1 cellular context compared by ENCODE assay signal in the genomic region with DNA sequence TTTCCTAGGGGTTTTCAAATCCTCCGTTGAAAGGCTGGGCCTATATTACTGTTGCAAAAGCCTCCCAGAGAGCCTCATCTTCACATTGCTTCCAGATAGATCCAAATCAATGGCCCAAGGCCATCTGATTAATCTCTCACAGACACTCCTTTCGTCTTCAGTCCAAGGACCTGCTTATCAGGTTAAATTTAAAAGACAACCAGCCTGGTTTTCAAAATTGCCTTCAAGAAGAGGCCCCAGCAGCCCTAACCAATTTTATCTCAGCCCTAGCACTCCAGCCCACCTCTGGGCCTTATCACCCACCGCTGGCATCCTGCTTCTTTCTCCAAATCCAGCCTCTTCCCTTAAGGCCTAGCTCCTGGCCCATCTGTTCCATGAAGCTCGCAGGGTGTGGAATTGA.
TF ChIP-seq lines count a peak whose summit lies in the region.

No MANE protein-coding gene starts in this region.

TF ChIP-seq in K562, 482 proteins besides CTCF, POLR2A, EP300 and RAD21 (continued from another document and continues in another):
- TF ChIP-seq NBN (IDR thresholded peaks at IDR 0.05; ENCODE audit: low read depth) = no peak
- TF ChIP-seq ETV1 (tag; conservative IDR thresholded peaks at IDR 0.05; ENCODE audit: low read depth) = no peak
- TF ChIP-seq HSF4 (CRISPR knock-in tag; IDR thresholded peaks at IDR 0.05; ENCODE audit: borderline replicate concordance) = no peak
- TF ChIP-seq, protein P1, sequence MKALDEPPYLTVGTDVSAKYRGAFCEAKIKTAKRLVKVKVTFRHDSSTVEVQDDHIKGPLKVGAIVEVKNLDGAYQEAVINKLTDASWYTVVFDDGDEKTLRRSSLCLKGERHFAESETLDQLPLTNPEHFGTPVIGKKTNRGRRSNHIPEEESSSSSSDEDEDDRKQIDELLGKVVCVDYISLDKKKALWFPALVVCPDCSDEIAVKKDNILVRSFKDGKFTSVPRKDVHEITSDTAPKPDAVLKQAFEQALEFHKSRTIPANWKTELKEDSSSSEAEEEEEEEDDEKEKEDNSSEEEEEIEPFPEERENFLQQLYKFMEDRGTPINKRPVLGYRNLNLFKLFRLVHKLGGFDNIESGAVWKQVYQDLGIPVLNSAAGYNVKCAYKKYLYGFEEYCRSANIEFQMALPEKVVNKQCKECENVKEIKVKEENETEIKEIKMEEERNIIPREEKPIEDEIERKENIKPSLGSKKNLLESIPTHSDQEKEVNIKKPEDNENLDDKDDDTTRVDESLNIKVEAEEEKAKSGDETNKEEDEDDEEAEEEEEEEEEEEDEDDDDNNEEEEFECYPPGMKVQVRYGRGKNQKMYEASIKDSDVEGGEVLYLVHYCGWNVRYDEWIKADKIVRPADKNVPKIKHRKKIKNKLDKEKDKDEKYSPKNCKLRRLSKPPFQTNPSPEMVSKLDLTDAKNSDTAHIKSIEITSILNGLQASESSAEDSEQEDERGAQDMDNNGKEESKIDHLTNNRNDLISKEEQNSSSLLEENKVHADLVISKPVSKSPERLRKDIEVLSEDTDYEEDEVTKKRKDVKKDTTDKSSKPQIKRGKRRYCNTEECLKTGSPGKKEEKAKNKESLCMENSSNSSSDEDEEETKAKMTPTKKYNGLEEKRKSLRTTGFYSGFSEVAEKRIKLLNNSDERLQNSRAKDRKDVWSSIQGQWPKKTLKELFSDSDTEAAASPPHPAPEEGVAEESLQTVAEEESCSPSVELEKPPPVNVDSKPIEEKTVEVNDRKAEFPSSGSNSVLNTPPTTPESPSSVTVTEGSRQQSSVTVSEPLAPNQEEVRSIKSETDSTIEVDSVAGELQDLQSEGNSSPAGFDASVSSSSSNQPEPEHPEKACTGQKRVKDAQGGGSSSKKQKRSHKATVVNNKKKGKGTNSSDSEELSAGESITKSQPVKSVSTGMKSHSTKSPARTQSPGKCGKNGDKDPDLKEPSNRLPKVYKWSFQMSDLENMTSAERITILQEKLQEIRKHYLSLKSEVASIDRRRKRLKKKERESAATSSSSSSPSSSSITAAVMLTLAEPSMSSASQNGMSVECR (CRISPR knock-in tag; IDR thresholded peaks at IDR 0.05) = no peak
- TF ChIP-seq, protein P2, sequence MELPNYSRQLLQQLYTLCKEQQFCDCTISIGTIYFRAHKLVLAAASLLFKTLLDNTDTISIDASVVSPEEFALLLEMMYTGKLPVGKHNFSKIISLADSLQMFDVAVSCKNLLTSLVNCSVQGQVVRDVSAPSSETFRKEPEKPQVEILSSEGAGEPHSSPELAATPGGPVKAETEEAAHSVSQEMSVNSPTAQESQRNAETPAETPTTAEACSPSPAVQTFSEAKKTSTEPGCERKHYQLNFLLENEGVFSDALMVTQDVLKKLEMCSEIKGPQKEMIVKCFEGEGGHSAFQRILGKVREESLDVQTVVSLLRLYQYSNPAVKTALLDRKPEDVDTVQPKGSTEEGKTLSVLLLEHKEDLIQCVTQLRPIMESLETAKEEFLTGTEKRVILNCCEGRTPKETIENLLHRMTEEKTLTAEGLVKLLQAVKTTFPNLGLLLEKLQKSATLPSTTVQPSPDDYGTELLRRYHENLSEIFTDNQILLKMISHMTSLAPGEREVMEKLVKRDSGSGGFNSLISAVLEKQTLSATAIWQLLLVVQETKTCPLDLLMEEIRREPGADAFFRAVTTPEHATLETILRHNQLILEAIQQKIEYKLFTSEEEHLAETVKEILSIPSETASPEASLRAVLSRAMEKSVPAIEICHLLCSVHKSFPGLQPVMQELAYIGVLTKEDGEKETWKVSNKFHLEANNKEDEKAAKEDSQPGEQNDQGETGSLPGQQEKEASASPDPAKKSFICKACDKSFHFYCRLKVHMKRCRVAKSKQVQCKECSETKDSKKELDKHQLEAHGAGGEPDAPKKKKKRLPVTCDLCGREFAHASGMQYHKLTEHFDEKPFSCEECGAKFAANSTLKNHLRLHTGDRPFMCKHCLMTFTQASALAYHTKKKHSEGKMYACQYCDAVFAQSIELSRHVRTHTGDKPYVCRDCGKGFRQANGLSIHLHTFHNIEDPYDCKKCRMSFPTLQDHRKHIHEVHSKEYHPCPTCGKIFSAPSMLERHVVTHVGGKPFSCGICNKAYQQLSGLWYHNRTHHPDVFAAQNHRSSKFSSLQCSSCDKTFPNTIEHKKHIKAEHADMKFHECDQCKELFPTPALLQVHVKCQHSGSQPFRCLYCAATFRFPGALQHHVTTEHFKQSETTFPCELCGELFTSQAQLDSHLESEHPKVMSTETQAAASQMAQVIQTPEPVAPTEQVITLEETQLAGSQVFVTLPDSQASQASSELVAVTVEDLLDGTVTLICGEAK (IDR thresholded peaks at IDR 0.05) = no peak
- TF ChIP-seq, protein P2 (CRISPR knock-in tag; IDR thresholded peaks at IDR 0.05) = no peak
- TF ChIP-seq HDAC3 (IDR thresholded peaks at IDR 0.05; ENCODE audit: borderline replicate concordance, partially characterized antibody) = no peak
- TF ChIP-seq NCOR1 (IDR thresholded peaks at IDR 0.05) = peak; percentile 88
- peak; percentile 40; the same call in 1 of the 2 replicates for TF ChIP-seq MYC (IDR thresholded peaks at IDR 0.05; ENCODE audit: low read depth, low read length)
- no peak for TF ChIP-seq MYC (CRISPR knock-in tag; IDR thresholded peaks at IDR 0.05; ENCODE audit: borderline replicate concordance, low read depth)
- TF ChIP-seq STAT5B (CRISPR knock-in tag; IDR thresholded peaks at IDR 0.05) = no peak
- peak; percentile 93 for TF ChIP-seq ARID1B (IDR thresholded peaks at IDR 0.05)
- TF ChIP-seq BACH1 (tag; IDR thresholded peaks at IDR 0.05) = no peak
- no peak for TF ChIP-seq KAT8 (IDR thresholded peaks at IDR 0.05; ENCODE audit: low read depth)
- TF ChIP-seq, protein P3, sequence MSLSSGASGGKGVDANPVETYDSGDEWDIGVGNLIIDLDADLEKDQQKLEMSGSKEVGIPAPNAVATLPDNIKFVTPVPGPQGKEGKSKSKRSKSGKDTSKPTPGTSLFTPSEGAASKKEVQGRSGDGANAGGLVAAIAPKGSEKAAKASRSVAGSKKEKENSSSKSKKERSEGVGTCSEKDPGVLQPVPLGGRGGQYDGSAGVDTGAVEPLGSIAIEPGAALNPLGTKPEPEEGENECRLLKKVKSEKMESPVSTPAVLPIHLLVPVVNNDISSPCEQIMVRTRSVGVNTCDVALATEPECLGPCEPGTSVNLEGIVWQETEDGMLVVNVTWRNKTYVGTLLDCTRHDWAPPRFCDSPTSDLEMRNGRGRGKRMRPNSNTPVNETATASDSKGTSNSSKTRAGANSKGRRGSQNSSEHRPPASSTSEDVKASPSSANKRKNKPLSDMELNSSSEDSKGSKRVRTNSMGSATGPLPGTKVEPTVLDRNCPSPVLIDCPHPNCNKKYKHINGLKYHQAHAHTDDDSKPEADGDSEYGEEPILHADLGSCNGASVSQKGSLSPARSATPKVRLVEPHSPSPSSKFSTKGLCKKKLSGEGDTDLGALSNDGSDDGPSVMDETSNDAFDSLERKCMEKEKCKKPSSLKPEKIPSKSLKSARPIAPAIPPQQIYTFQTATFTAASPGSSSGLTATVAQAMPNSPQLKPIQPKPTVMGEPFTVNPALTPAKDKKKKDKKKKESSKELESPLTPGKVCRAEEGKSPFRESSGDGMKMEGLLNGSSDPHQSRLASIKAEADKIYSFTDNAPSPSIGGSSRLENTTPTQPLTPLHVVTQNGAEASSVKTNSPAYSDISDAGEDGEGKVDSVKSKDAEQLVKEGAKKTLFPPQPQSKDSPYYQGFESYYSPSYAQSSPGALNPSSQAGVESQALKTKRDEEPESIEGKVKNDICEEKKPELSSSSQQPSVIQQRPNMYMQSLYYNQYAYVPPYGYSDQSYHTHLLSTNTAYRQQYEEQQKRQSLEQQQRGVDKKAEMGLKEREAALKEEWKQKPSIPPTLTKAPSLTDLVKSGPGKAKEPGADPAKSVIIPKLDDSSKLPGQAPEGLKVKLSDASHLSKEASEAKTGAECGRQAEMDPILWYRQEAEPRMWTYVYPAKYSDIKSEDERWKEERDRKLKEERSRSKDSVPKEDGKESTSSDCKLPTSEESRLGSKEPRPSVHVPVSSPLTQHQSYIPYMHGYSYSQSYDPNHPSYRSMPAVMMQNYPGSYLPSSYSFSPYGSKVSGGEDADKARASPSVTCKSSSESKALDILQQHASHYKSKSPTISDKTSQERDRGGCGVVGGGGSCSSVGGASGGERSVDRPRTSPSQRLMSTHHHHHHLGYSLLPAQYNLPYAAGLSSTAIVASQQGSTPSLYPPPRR (CRISPR knock-in tag; IDR thresholded peaks at IDR 0.05; ENCODE audit: borderline replicate concordance) = no peak
- peak in 1 of 2 experiments; percentile 90; a peak in 3 of 4 replicates for TF ChIP-seq RCOR1 (IDR thresholded peaks at IDR 0.05; ENCODE audit: borderline replicate concordance in 1 of 2, low read depth in 2 of 2, low read length in 2 of 2)
- TF ChIP-seq OTX1 (CRISPR knock-in tag; IDR thresholded peaks at IDR 0.05) = no peak
- TF ChIP-seq CAMTA2 (CRISPR knock-in tag; conservative IDR thresholded peaks at IDR 0.05) = no peak
- no peak for TF ChIP-seq ZNF551 (CRISPR knock-in tag; IDR thresholded peaks at IDR 0.05)
- TF ChIP-seq GABPA (tag; conservative IDR thresholded peaks at IDR 0.05; ENCODE audit: low read depth) = no peak
- TF ChIP-seq ZNF717 (CRISPR knock-in tag; IDR thresholded peaks at IDR 0.05) = no peak
- TF ChIP-seq NFIX (CRISPR knock-in tag; IDR thresholded peaks at IDR 0.05; ENCODE audit: low read depth) = no peak
- TF ChIP-seq, protein P4, sequence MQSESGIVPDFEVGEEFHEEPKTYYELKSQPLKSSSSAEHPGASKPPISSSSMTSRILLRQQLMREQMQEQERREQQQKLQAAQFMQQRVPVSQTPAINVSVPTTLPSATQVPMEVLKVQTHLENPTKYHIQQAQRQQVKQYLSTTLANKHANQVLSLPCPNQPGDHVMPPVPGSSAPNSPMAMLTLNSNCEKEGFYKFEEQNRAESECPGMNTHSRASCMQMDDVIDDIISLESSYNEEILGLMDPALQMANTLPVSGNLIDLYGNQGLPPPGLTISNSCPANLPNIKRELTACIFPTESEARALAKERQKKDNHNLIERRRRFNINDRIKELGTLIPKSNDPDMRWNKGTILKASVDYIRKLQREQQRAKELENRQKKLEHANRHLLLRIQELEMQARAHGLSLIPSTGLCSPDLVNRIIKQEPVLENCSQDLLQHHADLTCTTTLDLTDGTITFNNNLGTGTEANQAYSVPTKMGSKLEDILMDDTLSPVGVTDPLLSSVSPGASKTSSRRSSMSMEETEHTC (IDR thresholded peaks at IDR 0.05) = no peak
- TF ChIP-seq MECOM (CRISPR knock-in tag; IDR thresholded peaks at IDR 0.05) = peak; percentile 67
- TF ChIP-seq HDAC1 (IDR thresholded peaks at IDR 0.05) = 0 out of 4 replicates have a peak, but pooled peaks of 1 of the 2 experiments have one; percentile 38
- TF ChIP-seq, protein P5, sequence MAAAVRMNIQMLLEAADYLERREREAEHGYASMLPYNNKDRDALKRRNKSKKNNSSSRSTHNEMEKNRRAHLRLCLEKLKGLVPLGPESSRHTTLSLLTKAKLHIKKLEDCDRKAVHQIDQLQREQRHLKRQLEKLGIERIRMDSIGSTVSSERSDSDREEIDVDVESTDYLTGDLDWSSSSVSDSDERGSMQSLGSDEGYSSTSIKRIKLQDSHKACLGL (CRISPR knock-in tag; IDR thresholded peaks at IDR 0.05; ENCODE audit: borderline replicate concordance, poor library complexity, severe bottlenecking) = no peak
- TF ChIP-seq E2F3 (CRISPR knock-in tag; IDR thresholded peaks at IDR 0.05) = no peak
- no peak for TF ChIP-seq HNRNPUL1 (IDR thresholded peaks at IDR 0.05; ENCODE audit: low read length)
- no peak for TF ChIP-seq IFI16 (CRISPR knock-in tag; IDR thresholded peaks at IDR 0.05)
- TF ChIP-seq, protein P6, sequence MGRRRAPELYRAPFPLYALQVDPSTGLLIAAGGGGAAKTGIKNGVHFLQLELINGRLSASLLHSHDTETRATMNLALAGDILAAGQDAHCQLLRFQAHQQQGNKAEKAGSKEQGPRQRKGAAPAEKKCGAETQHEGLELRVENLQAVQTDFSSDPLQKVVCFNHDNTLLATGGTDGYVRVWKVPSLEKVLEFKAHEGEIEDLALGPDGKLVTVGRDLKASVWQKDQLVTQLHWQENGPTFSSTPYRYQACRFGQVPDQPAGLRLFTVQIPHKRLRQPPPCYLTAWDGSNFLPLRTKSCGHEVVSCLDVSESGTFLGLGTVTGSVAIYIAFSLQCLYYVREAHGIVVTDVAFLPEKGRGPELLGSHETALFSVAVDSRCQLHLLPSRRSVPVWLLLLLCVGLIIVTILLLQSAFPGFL (CRISPR knock-in tag; IDR thresholded peaks at IDR 0.05) = 0 out of 2 replicates have a peak, but pooled peaks have one; percentile 18
- TF ChIP-seq, protein P7, sequence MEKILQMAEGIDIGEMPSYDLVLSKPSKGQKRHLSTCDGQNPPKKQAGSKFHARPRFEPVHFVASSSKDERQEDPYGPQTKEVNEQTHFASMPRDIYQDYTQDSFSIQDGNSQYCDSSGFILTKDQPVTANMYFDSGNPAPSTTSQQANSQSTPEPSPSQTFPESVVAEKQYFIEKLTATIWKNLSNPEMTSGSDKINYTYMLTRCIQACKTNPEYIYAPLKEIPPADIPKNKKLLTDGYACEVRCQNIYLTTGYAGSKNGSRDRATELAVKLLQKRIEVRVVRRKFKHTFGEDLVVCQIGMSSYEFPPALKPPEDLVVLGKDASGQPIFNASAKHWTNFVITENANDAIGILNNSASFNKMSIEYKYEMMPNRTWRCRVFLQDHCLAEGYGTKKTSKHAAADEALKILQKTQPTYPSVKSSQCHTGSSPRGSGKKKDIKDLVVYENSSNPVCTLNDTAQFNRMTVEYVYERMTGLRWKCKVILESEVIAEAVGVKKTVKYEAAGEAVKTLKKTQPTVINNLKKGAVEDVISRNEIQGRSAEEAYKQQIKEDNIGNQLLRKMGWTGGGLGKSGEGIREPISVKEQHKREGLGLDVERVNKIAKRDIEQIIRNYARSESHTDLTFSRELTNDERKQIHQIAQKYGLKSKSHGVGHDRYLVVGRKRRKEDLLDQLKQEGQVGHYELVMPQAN (IDR thresholded peaks at IDR 0.05; ENCODE audit: borderline replicate concordance) = no peak
- no peak for TF ChIP-seq RFX7 (CRISPR knock-in tag; IDR thresholded peaks at IDR 0.05)
- peak; percentile 63; the same call in 1 of the 2 replicates for TF ChIP-seq SOX6 (IDR thresholded peaks at IDR 0.05)
- TF ChIP-seq PML (IDR thresholded peaks at IDR 0.05; ENCODE audit: low read length) = peak; percentile 74
